ENCODE assay signal across 8 cellular contexts in genomic region chr11:108593910-108594434, GRCh38. TPM values are rescaled to one million over a fixed set of nuclear protein-coding genes. Genes with fewer than 3 reads are reported as not detected.
A peak's percentile ranks its signal among the peaks of the same experiment; 100 is the strongest.
DNase-seq lines count a peak whose midpoint lies in the region; ATAC-seq and TF ChIP-seq lines count a peak whose summit lies in the region.

No MANE protein-coding gene starts in this region.

- H3K36me3 Mint-ChIP-seq in activated T-cell treated with anti-CD3 and anti-CD28 coated beads, Interleukin-2, amount 50 U/mL, for 4 hours (ENCODE audit: insufficient read depth), result no peaks in the 10 kb centered on the region

- no peak for TF ChIP-seq RAD21 in liver (IDR thresholded peaks at IDR 0.05)

- H3K9me3 ChIP-seq in liver (ENCODE audit: control insufficient read depth in 4 of 4, low read length in 3 of 4) (no peaks in the 10 kb centered on the region), tibial artery (no peaks in the 10 kb centered on the region)

- no peak for TF ChIP-seq CTCF in astrocyte of the cerebellum (IDR thresholded peaks at IDR 0.05; ENCODE audit: low read depth, low read length, missing control alignments)
- no peak for TF ChIP-seq CTCF in liver (IDR thresholded peaks at IDR 0.05; ENCODE audit: low read depth, low read length, missing input control)
- no peak for TF ChIP-seq CTCF in tibial artery (IDR thresholded peaks at IDR 0.05)

- 12% methylated on average over 5 of the region's 5 CpGs for WGBS in liver

- peak overlapping the region; percentile 88 for H3K4me3 Mint-ChIP-seq in activated T-cell treated with anti-CD3 and anti-CD28 coated beads, Interleukin-2, amount 50 U/mL, for 4 hours

- intact Hi-C loops in tibial artery (cut with DNase I; ENCODE audit: low total_unique reads), result no loop called here

- peaks cover 8% of the 10 kb centered on the region for H3K27me3 Mint-ChIP-seq in activated T-cell treated with anti-CD3 and anti-CD28 coated beads, Interleukin-2, amount 50 U/mL, for 4 hours (ENCODE audit: low read depth)

- DNase-seq in activated T-cell treated with anti-CD3 and anti-CD28 coated beads, Interleukin-2, amount 50 U/mL, for 4 hours, result no peak
- DNase-seq in activated T-cell treated with anti-CD3 and anti-CD28 coated beads, Interleukin-2, amount 50 U/mL, for 1 hour, result no peak
- DNase-seq in astrocyte of the cerebellum (ENCODE audit: low read depth), result no peak
- no peak for DNase-seq in tibial artery
- no peak for DNase-seq in stimulated activated CD4-positive, alpha-beta T cell treated with anti-CD3 and anti-CD28 coated beads, Interleukin-15, amount 100 ng/mL, for 24 hours
- no peak for DNase-seq in NCI-H446 treated with DMSO at 0.1 percent for 48 hours (lab: John Stamatoyannopoulos, UW)

- H3K4me1 ChIP-seq in liver (ENCODE audit: control insufficient read depth in 4 of 4, insufficient read depth in 4 of 4, low read length in 3 of 4) (peaks cover 0 to 15% (median 3%) of the 10 kb centered on the region in 4 donors), tibial artery (peaks cover 0 to 16% (median 8%) of the 10 kb centered on the region in 4 donors)

- no peaks in the 10 kb centered on the region for H3K9me3 Mint-ChIP-seq in activated T-cell treated with anti-CD3 and anti-CD28 coated beads, Interleukin-2, amount 50 U/mL, for 4 hours

- H3K27ac ChIP-seq in liver (ENCODE audit: low read depth in 1 of 2, low read length in 2 of 2), result peak overlapping the region in 1 of 2 donors; percentile 85
- no peak overlapping the region for H3K27ac ChIP-seq in tibial artery

- peak overlapping the region in 1 of 2 donors; percentile 34 for H3K9ac ChIP-seq in liver (ENCODE audit: low read depth in 1 of 2, low read length in 2 of 2)

- ATAC-seq in activated T-cell treated with anti-CD3 and anti-CD28 coated beads, Interleukin-2, amount 50 U/mL, for 4 hours, result no peak
- ATAC-seq in GM19467 (IDR thresholded peaks at IDR 0.05; ENCODE audit: unreplicated experiment), result no peak

- no peaks in the 10 kb centered on the region for H3K27me3 ChIP-seq in liver (ENCODE audit: control insufficient read depth in 4 of 4, insufficient read depth in 4 of 4, low read length in 3 of 4)
- peaks cover 0 to 5% of the 10 kb centered on the region in 2 donors for H3K27me3 ChIP-seq in tibial artery

- in situ Hi-C loops in astrocyte of the cerebellum (cut with HindIII; ENCODE audit: low sequenced_read_pairs), result loop anchor here (5.0 kb wide), 1 partner anchor 37 kb away; no protein-coding TSS in a partner anchor

- H3K4me3 ChIP-seq in astrocyte of the cerebellum (ENCODE audit: low read depth, low read length) (peak overlapping the region; percentile 82), liver (ENCODE audit: low read depth in 1 of 3, low read length in 3 of 3) (peak overlapping the region in 1 of 3 donors; percentile 92), tibial artery (peak overlapping the region; percentile 62 to 71)

- peaks cover 20% of the 10 kb centered on the region for H3K4me1 Mint-ChIP-seq in activated T-cell treated with anti-CD3 and anti-CD28 coated beads, Interleukin-2, amount 50 U/mL, for 4 hours (ENCODE audit: low read depth)

- H3K36me3 ChIP-seq in liver (ENCODE audit: control insufficient read depth in 4 of 4, insufficient read depth in 3 of 4, low read depth in 1 of 4, low read length in 3 of 4) (no peaks in the 10 kb centered on the region), tibial artery (no peaks in the 10 kb centered on the region)

TF ChIP-seq in liver, 16 proteins besides CTCF, POLR2A, EP300 and RAD21:
- peak; percentile 47 for TF ChIP-seq SP1 (IDR thresholded peaks at IDR 0.05)
- TF ChIP-seq GABPA (IDR thresholded peaks at IDR 0.05 in 1 of 2, conservative IDR thresholded peaks at IDR 0.05 in 1 of 2), result no peak
- no peak for TF ChIP-seq JUND (IDR thresholded peaks at IDR 0.05)
- no peak for TF ChIP-seq YY1 (IDR thresholded peaks at IDR 0.05)
- TF ChIP-seq HNF4A (conservative IDR thresholded peaks at IDR 0.05), result peak in 1 of 2 donors; percentile 19
- no peak for TF ChIP-seq TAF1 (conservative IDR thresholded peaks at IDR 0.05)
- TF ChIP-seq ATF3 (IDR thresholded peaks at IDR 0.05), result no peak
- no peak for TF ChIP-seq HNF4G (IDR thresholded peaks at IDR 0.05)
- no peak for TF ChIP-seq FOXA2 (IDR thresholded peaks at IDR 0.05)
- TF ChIP-seq, protein P1, sequence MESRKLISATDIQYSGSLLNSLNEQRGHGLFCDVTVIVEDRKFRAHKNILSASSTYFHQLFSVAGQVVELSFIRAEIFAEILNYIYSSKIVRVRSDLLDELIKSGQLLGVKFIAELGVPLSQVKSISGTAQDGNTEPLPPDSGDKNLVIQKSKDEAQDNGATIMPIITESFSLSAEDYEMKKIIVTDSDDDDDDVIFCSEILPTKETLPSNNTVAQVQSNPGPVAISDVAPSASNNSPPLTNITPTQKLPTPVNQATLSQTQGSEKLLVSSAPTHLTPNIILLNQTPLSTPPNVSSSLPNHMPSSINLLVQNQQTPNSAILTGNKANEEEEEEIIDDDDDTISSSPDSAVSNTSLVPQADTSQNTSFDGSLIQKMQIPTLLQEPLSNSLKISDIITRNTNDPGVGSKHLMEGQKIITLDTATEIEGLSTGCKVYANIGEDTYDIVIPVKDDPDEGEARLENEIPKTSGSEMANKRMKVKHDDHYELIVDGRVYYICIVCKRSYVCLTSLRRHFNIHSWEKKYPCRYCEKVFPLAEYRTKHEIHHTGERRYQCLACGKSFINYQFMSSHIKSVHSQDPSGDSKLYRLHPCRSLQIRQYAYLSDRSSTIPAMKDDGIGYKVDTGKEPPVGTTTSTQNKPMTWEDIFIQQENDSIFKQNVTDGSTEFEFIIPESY (IDR thresholded peaks at IDR 0.05), result peak; percentile 24
- TF ChIP-seq FOXA1 (IDR thresholded peaks at IDR 0.05), result peak; percentile 5
- TF ChIP-seq, protein P2, sequence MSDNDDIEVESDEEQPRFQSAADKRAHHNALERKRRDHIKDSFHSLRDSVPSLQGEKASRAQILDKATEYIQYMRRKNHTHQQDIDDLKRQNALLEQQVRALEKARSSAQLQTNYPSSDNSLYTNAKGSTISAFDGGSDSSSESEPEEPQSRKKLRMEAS (IDR thresholded peaks at IDR 0.05), result no peak
- TF ChIP-seq REST (IDR thresholded peaks at IDR 0.05), result no peak
- no peak for TF ChIP-seq NR2F2 (IDR thresholded peaks at IDR 0.05)
- peak in 1 of 2 donors; percentile 61 for TF ChIP-seq RXRA (IDR thresholded peaks at IDR 0.05)
- no peak for TF ChIP-seq EGR1 (IDR thresholded peaks at IDR 0.05; ENCODE audit: low read depth in 2 of 2)

RNA-seq across cellular contexts. Expression of gene EXPH5, which starts 0.4 kb away (rescaled TPM):
- 1 to 10 TPM in 1 of 3 donors, under 1 TPM in 2; 0.71 to 1.0 (median 0.79) TPM for total RNA-seq in activated T-cell treated with anti-CD3 and anti-CD28 coated beads, Interleukin-2, amount 50 U/mL, for 4 hours
- 1 to 10 TPM in 1 of 2 donors, under 1 TPM in 1; 0.47 to 6.1 TPM for total RNA-seq in liver
- polyA plus RNA-seq in liver, result 1 to 10 TPM in 1 of 2 donors, under 1 TPM in 1; 0.65 to 2.3 TPM
